1 cellular context compared by ENCODE assay signal in the genomic region with DNA sequence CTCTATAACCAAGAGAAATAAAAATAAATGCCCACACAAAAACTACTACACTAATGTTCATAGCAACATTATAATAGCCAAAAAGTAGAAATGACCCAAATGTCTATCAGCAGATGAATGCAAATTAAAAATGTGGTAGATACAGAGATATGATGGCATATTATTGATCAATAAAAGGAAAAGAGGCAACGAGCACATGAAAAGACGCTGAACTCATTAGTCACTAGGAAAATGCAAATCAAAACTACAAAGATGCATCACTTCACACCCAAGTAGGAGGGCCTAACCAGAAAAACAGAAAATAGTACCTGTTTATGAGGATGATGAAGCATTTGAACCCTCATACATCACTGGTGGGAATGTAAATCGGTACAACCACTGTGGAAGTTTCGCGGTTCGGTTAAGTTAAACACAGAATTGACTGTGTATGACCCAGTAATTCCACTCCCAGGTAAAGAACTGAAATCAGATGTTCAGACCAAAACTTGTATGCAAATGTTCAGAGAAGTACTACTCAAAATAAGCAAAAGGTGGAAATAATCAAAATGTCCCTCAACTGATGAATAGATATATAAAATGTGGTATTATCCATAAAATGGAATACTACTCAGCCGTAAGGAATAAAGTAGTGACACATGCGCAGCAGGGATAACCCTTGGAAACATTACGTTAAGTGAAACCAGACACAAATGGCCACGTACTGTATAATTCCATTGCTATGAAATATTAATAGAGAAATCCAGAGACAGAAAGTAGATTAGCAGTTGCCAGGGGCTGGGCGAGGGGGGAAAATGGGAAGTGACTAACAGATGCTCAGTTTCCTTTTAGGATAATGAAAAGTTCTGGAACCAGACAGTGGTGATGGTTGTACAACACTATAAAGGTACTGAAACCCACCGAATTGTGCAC.
TF ChIP-seq lines count a peak whose summit lies in the region.

No MANE protein-coding gene starts in this region.

TF ChIP-seq in GM12878, 131 proteins besides CTCF, POLR2A, EP300 and RAD21 (continued from another document and continues in another):
- TF ChIP-seq, protein P1, sequence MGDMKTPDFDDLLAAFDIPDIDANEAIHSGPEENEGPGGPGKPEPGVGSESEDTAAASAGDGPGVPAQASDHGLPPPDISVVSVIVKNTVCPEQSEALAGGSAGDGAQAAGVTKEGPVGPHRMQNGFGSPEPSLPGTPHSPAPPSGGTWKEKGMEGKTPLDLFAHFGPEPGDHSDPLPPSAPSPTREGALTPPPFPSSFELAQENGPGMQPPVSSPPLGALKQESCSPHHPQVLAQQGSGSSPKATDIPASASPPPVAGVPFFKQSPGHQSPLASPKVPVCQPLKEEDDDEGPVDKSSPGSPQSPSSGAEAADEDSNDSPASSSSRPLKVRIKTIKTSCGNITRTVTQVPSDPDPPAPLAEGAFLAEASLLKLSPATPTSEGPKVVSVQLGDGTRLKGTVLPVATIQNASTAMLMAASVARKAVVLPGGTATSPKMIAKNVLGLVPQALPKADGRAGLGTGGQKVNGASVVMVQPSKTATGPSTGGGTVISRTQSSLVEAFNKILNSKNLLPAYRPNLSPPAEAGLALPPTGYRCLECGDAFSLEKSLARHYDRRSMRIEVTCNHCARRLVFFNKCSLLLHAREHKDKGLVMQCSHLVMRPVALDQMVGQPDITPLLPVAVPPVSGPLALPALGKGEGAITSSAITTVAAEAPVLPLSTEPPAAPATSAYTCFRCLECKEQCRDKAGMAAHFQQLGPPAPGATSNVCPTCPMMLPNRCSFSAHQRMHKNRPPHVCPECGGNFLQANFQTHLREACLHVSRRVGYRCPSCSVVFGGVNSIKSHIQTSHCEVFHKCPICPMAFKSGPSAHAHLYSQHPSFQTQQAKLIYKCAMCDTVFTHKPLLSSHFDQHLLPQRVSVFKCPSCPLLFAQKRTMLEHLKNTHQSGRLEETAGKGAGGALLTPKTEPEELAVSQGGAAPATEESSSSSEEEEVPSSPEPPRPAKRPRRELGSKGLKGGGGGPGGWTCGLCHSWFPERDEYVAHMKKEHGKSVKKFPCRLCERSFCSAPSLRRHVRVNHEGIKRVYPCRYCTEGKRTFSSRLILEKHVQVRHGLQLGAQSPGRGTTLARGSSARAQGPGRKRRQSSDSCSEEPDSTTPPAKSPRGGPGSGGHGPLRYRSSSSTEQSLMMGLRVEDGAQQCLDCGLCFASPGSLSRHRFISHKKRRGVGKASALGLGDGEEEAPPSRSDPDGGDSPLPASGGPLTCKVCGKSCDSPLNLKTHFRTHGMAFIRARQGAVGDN (IDR thresholded peaks at IDR 0.05), result peak; percentile 35; the same call in 1 of the 2 replicates
- TF ChIP-seq ZNF207 (IDR thresholded peaks at IDR 0.05; ENCODE audit: borderline replicate concordance), result no peak
- TF ChIP-seq SMAD1 (IDR thresholded peaks at IDR 0.05; ENCODE audit: low read depth, partially characterized antibody), result peak; percentile 54
- TF ChIP-seq RBBP5 (conservative IDR thresholded peaks at IDR 0.05), result no peak
- TF ChIP-seq, protein P2, sequence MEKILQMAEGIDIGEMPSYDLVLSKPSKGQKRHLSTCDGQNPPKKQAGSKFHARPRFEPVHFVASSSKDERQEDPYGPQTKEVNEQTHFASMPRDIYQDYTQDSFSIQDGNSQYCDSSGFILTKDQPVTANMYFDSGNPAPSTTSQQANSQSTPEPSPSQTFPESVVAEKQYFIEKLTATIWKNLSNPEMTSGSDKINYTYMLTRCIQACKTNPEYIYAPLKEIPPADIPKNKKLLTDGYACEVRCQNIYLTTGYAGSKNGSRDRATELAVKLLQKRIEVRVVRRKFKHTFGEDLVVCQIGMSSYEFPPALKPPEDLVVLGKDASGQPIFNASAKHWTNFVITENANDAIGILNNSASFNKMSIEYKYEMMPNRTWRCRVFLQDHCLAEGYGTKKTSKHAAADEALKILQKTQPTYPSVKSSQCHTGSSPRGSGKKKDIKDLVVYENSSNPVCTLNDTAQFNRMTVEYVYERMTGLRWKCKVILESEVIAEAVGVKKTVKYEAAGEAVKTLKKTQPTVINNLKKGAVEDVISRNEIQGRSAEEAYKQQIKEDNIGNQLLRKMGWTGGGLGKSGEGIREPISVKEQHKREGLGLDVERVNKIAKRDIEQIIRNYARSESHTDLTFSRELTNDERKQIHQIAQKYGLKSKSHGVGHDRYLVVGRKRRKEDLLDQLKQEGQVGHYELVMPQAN (conservative IDR thresholded peaks at IDR 0.05), result peak; percentile 19; the same call in 1 of the 2 replicates
- peak; percentile 82; the same call in 1 of the 2 replicates for TF ChIP-seq FOXM1 (IDR thresholded peaks at IDR 0.05; ENCODE audit: low read depth, low read length)
- TF ChIP-seq, protein P3, sequence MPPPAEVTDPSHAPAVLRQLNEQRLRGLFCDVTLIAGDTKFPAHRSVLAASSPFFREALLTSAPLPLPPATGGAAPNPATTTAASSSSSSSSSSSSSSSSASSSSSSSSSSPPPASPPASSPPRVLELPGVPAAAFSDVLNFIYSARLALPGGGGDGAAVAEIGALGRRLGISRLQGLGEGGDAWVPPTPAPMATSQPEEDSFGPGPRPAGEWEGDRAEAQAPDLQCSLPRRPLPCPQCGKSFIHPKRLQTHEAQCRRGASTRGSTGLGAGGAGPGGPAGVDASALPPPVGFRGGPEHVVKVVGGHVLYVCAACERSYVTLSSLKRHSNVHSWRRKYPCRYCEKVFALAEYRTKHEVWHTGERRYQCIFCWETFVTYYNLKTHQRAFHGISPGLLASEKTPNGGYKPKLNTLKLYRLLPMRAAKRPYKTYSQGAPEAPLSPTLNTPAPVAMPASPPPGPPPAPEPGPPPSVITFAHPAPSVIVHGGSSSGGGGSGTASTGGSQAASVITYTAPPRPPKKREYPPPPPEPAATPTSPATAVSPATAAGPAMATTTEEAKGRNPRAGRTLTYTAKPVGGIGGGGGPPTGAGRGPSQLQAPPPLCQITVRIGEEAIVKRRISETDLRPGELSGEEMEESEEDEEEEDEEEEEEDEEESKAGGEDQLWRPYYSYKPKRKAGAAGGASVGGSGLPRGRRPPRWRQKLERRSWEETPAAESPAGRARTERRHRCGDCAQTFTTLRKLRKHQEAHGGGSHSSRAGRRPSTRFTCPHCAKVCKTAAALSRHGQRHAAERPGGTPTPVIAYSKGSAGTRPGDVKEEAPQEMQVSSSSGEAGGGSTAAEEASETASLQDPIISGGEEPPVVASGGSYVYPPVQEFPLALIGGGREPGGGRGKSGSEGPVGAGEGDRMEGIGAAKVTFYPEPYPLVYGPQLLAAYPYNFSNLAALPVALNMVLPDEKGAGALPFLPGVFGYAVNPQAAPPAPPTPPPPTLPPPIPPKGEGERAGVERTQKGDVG (CRISPR knock-in tag; IDR thresholded peaks at IDR 0.05), result no peak
- TF ChIP-seq HDAC2 (IDR thresholded peaks at IDR 0.05), result no peak
- 0 out of 2 replicates have a peak, but pooled peaks have one; percentile 74 for TF ChIP-seq DPF2 (IDR thresholded peaks at IDR 0.05)
- TF ChIP-seq NR2C2 (IDR thresholded peaks at IDR 0.05; ENCODE audit: borderline replicate concordance, control insufficient read depth, insufficient read length, low read depth), result no peak
- TF ChIP-seq, protein P4, sequence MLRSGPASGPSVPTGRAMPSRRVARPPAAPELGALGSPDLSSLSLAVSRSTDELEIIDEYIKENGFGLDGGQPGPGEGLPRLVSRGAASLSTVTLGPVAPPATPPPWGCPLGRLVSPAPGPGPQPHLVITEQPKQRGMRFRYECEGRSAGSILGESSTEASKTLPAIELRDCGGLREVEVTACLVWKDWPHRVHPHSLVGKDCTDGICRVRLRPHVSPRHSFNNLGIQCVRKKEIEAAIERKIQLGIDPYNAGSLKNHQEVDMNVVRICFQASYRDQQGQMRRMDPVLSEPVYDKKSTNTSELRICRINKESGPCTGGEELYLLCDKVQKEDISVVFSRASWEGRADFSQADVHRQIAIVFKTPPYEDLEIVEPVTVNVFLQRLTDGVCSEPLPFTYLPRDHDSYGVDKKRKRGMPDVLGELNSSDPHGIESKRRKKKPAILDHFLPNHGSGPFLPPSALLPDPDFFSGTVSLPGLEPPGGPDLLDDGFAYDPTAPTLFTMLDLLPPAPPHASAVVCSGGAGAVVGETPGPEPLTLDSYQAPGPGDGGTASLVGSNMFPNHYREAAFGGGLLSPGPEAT (IDR thresholded peaks at IDR 0.05; ENCODE audit: low read depth), result peak; percentile 86
- TF ChIP-seq SMARCA5 (IDR thresholded peaks at IDR 0.05), result peak; percentile 50; the same call in 1 of the 2 replicates
- TF ChIP-seq BCL11A (IDR thresholded peaks at IDR 0.05; ENCODE audit: low read depth, low read length), result peak; percentile 75; the same call in 1 of the 2 replicates
- no peak for TF ChIP-seq ZNF384 (IDR thresholded peaks at IDR 0.05; ENCODE audit: borderline replicate concordance, low read depth, low read length)
- TF ChIP-seq, protein P5, sequence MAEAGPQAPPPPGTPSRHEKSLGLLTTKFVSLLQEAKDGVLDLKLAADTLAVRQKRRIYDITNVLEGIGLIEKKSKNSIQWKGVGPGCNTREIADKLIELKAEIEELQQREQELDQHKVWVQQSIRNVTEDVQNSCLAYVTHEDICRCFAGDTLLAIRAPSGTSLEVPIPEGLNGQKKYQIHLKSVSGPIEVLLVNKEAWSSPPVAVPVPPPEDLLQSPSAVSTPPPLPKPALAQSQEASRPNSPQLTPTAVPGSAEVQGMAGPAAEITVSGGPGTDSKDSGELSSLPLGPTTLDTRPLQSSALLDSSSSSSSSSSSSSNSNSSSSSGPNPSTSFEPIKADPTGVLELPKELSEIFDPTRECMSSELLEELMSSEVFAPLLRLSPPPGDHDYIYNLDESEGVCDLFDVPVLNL (IDR thresholded peaks at IDR 0.05; ENCODE audit: low read depth, low read length), result no peak
- peak; percentile 97 for TF ChIP-seq RUNX3 (IDR thresholded peaks at IDR 0.05; ENCODE audit: low read length)
- no peak for TF ChIP-seq ZNF24 (IDR thresholded peaks at IDR 0.05)
- TF ChIP-seq RAD51 (IDR thresholded peaks at IDR 0.05), result no peak
- 0 out of 2 replicates have a peak, but pooled peaks have one; percentile 26 for TF ChIP-seq SIN3A (IDR thresholded peaks at IDR 0.05; ENCODE audit: low read depth, low read length)
- TF ChIP-seq MEF2B (IDR thresholded peaks at IDR 0.05; ENCODE audit: partially characterized antibody, poor library complexity, severe bottlenecking), result peak; percentile 66
- 0 out of 2 replicates have a peak, but pooled peaks have one; percentile 37 for TF ChIP-seq TCF12 (IDR thresholded peaks at IDR 0.05; ENCODE audit: low read depth, low read length)
- TF ChIP-seq IRF4 (IDR thresholded peaks at IDR 0.05; ENCODE audit: low read depth, low read length), result 0 out of 2 replicates have a peak, but pooled peaks have one; percentile 60
- TF ChIP-seq YBX1 (IDR thresholded peaks at IDR 0.05), result no peak
- no peak for TF ChIP-seq STAT1 (conservative IDR thresholded peaks at IDR 0.05)
- TF ChIP-seq GATAD2B (conservative IDR thresholded peaks at IDR 0.05; ENCODE audit: low read depth), result peak; percentile 49; the same call in 1 of the 2 replicates
- TF ChIP-seq MXI1 (IDR thresholded peaks at IDR 0.05; ENCODE audit: low read depth, low read length), result peak; percentile 71; the same call in 1 of the 2 replicates
- no peak; the same call in 1 of the 2 replicates for TF ChIP-seq CHD1 (IDR thresholded peaks at IDR 0.05; ENCODE audit: low read depth, low read length)
- TF ChIP-seq, protein P6, sequence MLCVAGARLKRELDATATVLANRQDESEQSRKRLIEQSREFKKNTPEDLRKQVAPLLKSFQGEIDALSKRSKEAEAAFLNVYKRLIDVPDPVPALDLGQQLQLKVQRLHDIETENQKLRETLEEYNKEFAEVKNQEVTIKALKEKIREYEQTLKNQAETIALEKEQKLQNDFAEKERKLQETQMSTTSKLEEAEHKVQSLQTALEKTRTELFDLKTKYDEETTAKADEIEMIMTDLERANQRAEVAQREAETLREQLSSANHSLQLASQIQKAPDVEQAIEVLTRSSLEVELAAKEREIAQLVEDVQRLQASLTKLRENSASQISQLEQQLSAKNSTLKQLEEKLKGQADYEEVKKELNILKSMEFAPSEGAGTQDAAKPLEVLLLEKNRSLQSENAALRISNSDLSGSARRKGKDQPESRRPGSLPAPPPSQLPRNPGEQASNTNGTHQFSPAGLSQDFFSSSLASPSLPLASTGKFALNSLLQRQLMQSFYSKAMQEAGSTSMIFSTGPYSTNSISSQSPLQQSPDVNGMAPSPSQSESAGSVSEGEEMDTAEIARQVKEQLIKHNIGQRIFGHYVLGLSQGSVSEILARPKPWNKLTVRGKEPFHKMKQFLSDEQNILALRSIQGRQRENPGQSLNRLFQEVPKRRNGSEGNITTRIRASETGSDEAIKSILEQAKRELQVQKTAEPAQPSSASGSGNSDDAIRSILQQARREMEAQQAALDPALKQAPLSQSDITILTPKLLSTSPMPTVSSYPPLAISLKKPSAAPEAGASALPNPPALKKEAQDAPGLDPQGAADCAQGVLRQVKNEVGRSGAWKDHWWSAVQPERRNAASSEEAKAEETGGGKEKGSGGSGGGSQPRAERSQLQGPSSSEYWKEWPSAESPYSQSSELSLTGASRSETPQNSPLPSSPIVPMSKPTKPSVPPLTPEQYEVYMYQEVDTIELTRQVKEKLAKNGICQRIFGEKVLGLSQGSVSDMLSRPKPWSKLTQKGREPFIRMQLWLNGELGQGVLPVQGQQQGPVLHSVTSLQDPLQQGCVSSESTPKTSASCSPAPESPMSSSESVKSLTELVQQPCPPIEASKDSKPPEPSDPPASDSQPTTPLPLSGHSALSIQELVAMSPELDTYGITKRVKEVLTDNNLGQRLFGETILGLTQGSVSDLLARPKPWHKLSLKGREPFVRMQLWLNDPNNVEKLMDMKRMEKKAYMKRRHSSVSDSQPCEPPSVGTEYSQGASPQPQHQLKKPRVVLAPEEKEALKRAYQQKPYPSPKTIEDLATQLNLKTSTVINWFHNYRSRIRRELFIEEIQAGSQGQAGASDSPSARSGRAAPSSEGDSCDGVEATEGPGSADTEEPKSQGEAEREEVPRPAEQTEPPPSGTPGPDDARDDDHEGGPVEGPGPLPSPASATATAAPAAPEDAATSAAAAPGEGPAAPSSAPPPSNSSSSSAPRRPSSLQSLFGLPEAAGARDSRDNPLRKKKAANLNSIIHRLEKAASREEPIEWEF (IDR thresholded peaks at IDR 0.05; ENCODE audit: insufficient replicate concordance, low read depth, low read length), result peak; percentile 95
- peak; percentile 86 for TF ChIP-seq CREB1 (IDR thresholded peaks at IDR 0.05; ENCODE audit: low read depth)
- peak; percentile 50; the same call in 1 of the 2 replicates for TF ChIP-seq PAX5 (IDR thresholded peaks at IDR 0.05; ENCODE audit: borderline replicate concordance, low read depth, low read length)
- peak; percentile 69 for TF ChIP-seq POLR2AphosphoS5 (IDR thresholded peaks at IDR 0.05; ENCODE audit: low read length)
- no peak for TF ChIP-seq HDGF (IDR thresholded peaks at IDR 0.05)
- TF ChIP-seq ZZZ3 (IDR thresholded peaks at IDR 0.05; ENCODE audit: control insufficient read depth, insufficient read length, low read depth), result no peak
- no peak for TF ChIP-seq NRF1 (conservative IDR thresholded peaks at IDR 0.05; ENCODE audit: low read depth, low read length)
- no peak for TF ChIP-seq ASH2L (IDR thresholded peaks at IDR 0.05; ENCODE audit: borderline replicate concordance, low read depth)
- peak; percentile 84; the same call in 1 of the 2 replicates for TF ChIP-seq TBL1XR1 (IDR thresholded peaks at IDR 0.05; ENCODE audit: low read depth, low read length)
- peak; percentile 91; the same call in 1 of the 2 replicates for TF ChIP-seq STAT3 (IDR thresholded peaks at IDR 0.05; ENCODE audit: low read depth, low read length)
- no peak for TF ChIP-seq KDM1A (IDR thresholded peaks at IDR 0.05; ENCODE audit: borderline replicate concordance)
- TF ChIP-seq SREBF1 (IDR thresholded peaks at IDR 0.05; ENCODE audit: low read length), result no peak
- peak; percentile 53; the same call in 1 of the 2 replicates for TF ChIP-seq SPI1 (IDR thresholded peaks at IDR 0.05; ENCODE audit: borderline replicate concordance, insufficient read depth, low read depth, low read length)
- no peak for TF ChIP-seq JUND (IDR thresholded peaks at IDR 0.05; ENCODE audit: low read depth, low read length)
